Comparison of ENCODE assay signal across 8 cellular contexts in the genomic region with DNA sequence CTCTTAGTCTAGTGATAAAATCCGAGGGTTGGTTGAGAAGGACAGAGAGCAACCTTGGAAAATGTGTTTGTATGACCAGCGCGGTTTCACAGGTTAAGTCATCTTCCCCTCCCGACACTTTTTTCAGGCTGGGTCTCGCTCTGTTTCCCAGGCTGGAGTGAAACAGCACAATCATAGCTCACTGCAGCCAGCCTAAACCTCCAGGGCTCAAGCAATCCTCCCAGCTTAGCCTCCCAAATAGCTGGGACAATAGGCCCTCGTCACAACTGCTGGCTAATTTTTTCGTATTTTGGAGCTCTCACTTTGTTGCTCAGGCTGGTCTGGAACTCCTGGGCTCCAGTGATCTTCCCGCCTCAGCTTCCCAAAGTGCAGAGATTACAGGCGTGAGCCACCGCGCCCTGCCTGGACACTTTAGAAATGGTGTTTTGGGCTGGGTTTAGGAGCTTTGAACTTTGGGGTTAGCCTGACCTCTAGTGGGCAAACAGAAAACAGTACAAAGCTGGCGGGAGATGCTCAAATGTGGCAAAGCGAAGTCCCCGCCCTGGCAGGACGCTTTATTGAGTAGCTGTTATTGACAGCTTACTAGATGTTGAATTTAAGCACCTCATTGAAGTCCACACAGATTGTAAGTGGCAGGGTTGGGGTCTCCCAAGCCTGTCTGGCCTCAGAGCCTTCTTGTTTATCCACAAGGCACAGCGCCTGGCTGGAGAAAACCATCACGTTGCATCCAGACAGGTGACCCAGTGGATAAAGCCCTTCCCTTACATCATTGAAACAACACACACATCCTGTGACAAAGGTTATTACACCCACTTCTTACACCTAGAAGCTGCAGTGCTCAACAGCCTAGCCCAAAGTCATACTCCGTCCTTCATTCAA. TPM values are rescaled to one million over a fixed set of nuclear protein-coding genes. Genes with fewer than 3 reads are reported as not detected.
DNase-seq lines count a peak whose midpoint lies in the region; ATAC-seq lines count a peak whose summit lies in the region.

No MANE protein-coding gene starts in this region.

- H3K4me1 ChIP-seq in effector memory CD4-positive, alpha-beta T cell (ENCODE audit: control insufficient read depth, insufficient read depth, low read length, poor library complexity, severe bottlenecking): no peaks in the 10 kb centered on the region

- peaks cover 4% of the 10 kb centered on the region for H3K4me1 Mint-ChIP-seq in activated CD4-positive, alpha-beta memory T cell treated with anti-CD3 and anti-CD28 coated beads, Interleukin-2, amount 10 ng/mL, durations not matched to agents 7 days and 5 days

- no peak overlapping the region for H3K27ac ChIP-seq in effector memory CD4-positive, alpha-beta T cell (ENCODE audit: insufficient read depth, low read length, poor library complexity, severe bottlenecking)

- H3K4me3 Mint-ChIP-seq in activated CD4-positive, alpha-beta memory T cell treated with anti-CD3 and anti-CD28 coated beads, Interleukin-2, amount 10 ng/mL, durations not matched to agents 7 days and 5 days: no peak overlapping the region

- peak; percentile 68 for DNase-seq in DMS53 (lab: John Stamatoyannopoulos, UW)
- DNase-seq in NCI-H69 (lab: John Stamatoyannopoulos, UW): peak; percentile 80
- peak; percentile 64 for DNase-seq in activated CD4-positive, alpha-beta memory T cell treated with anti-CD3 and anti-CD28 coated beads, Interleukin-2, amount 10 ng/mL, durations not matched to agents 7 days and 5 days
- peak; percentile 9 to 24 (median 18) for DNase-seq in effector memory CD4-positive, alpha-beta T cell
- DNase-seq in midbrain (lab: John Stamatoyannopoulos, UW): peak; percentile 74
- peak; percentile 13 for DNase-seq in stimulated activated CD8-positive, alpha-beta memory T cell treated with anti-CD3 and anti-CD28 coated beads, Interleukin-7, amount 100 ng/mL, for 24 hours (ENCODE audit: low read depth)

- peak; percentile 50 for ATAC-seq in HG02642 (IDR thresholded peaks at IDR 0.05; ENCODE audit: poor library complexity, unreplicated experiment)
- no peak for ATAC-seq in GM19023 (IDR thresholded peaks at IDR 0.05; ENCODE audit: unreplicated experiment)

- H3K27me3 Mint-ChIP-seq in activated CD4-positive, alpha-beta memory T cell treated with anti-CD3 and anti-CD28 coated beads, Interleukin-2, amount 10 ng/mL, durations not matched to agents 7 days and 5 days: peaks cover 7% of the 10 kb centered on the region

- CTCF ChIA-PET in activated CD4-positive, alpha-beta memory T cell treated with anti-CD3 and anti-CD28 coated beads, Interleukin-2, amount 10 ng/mL, durations not matched to agents 7 days and 5 days (lab: Charles Lee): interaction anchor here (0.6 to 2.6 kb wide), 36 partner anchors 10 to 770 kb away, joined by 3 to 29 read pairs (median 5); a partner anchor contains a TSS

- no peaks in the 10 kb centered on the region for H3K36me3 Mint-ChIP-seq in activated CD4-positive, alpha-beta memory T cell treated with anti-CD3 and anti-CD28 coated beads, Interleukin-2, amount 10 ng/mL, durations not matched to agents 7 days and 5 days (ENCODE audit: low read depth)

- no peaks in the 10 kb centered on the region for H3K27me3 ChIP-seq in effector memory CD4-positive, alpha-beta T cell (replicated peaks; ENCODE audit: control insufficient read depth, insufficient read depth, low read length, poor library complexity, severe bottlenecking)

- H3K27ac Mint-ChIP-seq in activated CD4-positive, alpha-beta memory T cell treated with anti-CD3 and anti-CD28 coated beads, Interleukin-2, amount 10 ng/mL, durations not matched to agents 7 days and 5 days: no peak overlapping the region

- H3K36me3 ChIP-seq in effector memory CD4-positive, alpha-beta T cell (ENCODE audit: control insufficient read depth, insufficient read depth, low read length): no peaks in the 10 kb centered on the region

- no peaks in the 10 kb centered on the region for H3K9me3 ChIP-seq in effector memory CD4-positive, alpha-beta T cell (ENCODE audit: control insufficient read depth, low read length)

- POLR2A ChIA-PET in activated CD4-positive, alpha-beta memory T cell treated with anti-CD3 and anti-CD28 coated beads, Interleukin-2, amount 10 ng/mL, durations not matched to agents 7 days and 5 days (lab: Charles Lee): interaction anchor here (1.0 to 1.1 kb wide), 2 partner anchors 10 to 434 kb away, joined by 3 read pairs; no protein-coding TSS in a partner anchor

- no peak overlapping the region for H3K4me3 ChIP-seq in effector memory CD4-positive, alpha-beta T cell (ENCODE audit: insufficient read depth, low read depth, low read length, poor library complexity, severe bottlenecking)

- no peaks in the 10 kb centered on the region for H3K9me3 Mint-ChIP-seq in activated CD4-positive, alpha-beta memory T cell treated with anti-CD3 and anti-CD28 coated beads, Interleukin-2, amount 10 ng/mL, durations not matched to agents 7 days and 5 days

RNA-seq across cellular contexts. Expression of a gene that starts 34.7 kb away (rescaled TPM):
- 10 to 100 TPM; 66.8 to 68.6 TPM for total RNA-seq in activated CD4-positive, alpha-beta memory T cell treated with anti-CD3 and anti-CD28 coated beads, Interleukin-2, amount 10 ng/mL, durations not matched to agents 7 days and 5 days

Comparison
In these comparisons a context has a peak if more than half of its experiments do, and no peak if none do; other contexts are left out.
1. DNase-seq: peak in every context shown above with its lines; median percentile 80 in NCI-H69; 74 in midbrain; 68 in DMS53; 64 in activated CD4-positive, alpha-beta memory T cell treated with anti-CD3 and anti-CD28 coated beads, Interleukin-2, amount 10 ng/mL, durations not matched to agents 7 days and 5 days; 18 in effector memory CD4-positive, alpha-beta T cell; 13 in stimulated activated CD8-positive, alpha-beta memory T cell treated with anti-CD3 and anti-CD28 coated beads, Interleukin-7, amount 100 ng/mL, for 24 hours.